ENCODE assay signal across 25 cellular contexts in genomic region chr16:70563571-70563970, GRCh38. TPM values are rescaled to one million over a fixed set of nuclear protein-coding genes. Genes with fewer than 3 reads are reported as not detected.
DNase-seq lines count a peak whose midpoint lies in the region; ATAC-seq, FAIRE-seq and TF ChIP-seq lines count a peak whose summit lies in the region.
"Had no signal": no experiment of that assay in that cellular context is flagged by ENCODE, and none has a peak within 500 bp of the region (broad histone marks: within the 10 kb centered on the region; RNA-seq: fewer than 3 reads in every experiment).

No MANE protein-coding gene starts in this region.

- H3K27me3 Mint-ChIP-seq in activated CD4-positive, alpha-beta memory T cell treated with anti-CD3 and anti-CD28 coated beads, Interleukin-2, amount 10 ng/mL, durations not matched to agents 7 days and 5 days: no peaks in the 10 kb centered on the region
- no peaks in the 10 kb centered on the region for H3K27me3 Mint-ChIP-seq in activated CD4-positive, alpha-beta memory T cell treated with anti-CD3 and anti-CD28 coated beads for 36 hours
- H3K27me3 Mint-ChIP-seq: activated CD4-positive, alpha-beta T cell treated with anti-CD3 and anti-CD28 coated beads, Interleukin-2, amount 10 ng/mL, durations not matched to agents 7 days and 5 days had no signal

- no peaks in the 10 kb centered on the region for H3K9me3 Mint-ChIP-seq in activated CD4-positive, alpha-beta memory T cell treated with anti-CD3 and anti-CD28 coated beads, Interleukin-2, amount 10 ng/mL, durations not matched to agents 7 days and 5 days
- H3K9me3 Mint-ChIP-seq in activated CD4-positive, alpha-beta memory T cell treated with anti-CD3 and anti-CD28 coated beads for 36 hours: no peaks in the 10 kb centered on the region
- H3K9me3 Mint-ChIP-seq: activated CD4-positive, alpha-beta T cell treated with anti-CD3 and anti-CD28 coated beads, Interleukin-2, amount 10 ng/mL, durations not matched to agents 7 days and 5 days; stimulated activated effector memory CD8-positive, alpha-beta T cell treated with anti-CD3 and anti-CD28 coated beads, Interleukin-12 subunit alpha, Interleukin-12 subunit beta, amount 100 ng/mL, for 72 hours had no signal

- H3K4me3 Mint-ChIP-seq in activated CD4-positive, alpha-beta memory T cell treated with anti-CD3 and anti-CD28 coated beads, Interleukin-2, amount 10 ng/mL, durations not matched to agents 7 days and 5 days: no peak overlapping the region
- H3K4me3 Mint-ChIP-seq in activated CD4-positive, alpha-beta memory T cell treated with anti-CD3 and anti-CD28 coated beads for 36 hours: no peak overlapping the region
- H3K4me3 Mint-ChIP-seq: activated CD4-positive, alpha-beta T cell treated with anti-CD3 and anti-CD28 coated beads, Interleukin-2, amount 10 ng/mL, durations not matched to agents 7 days and 5 days; stimulated activated effector memory CD8-positive, alpha-beta T cell treated with anti-CD3 and anti-CD28 coated beads, Interleukin-12 subunit alpha, Interleukin-12 subunit beta, amount 100 ng/mL, for 72 hours had no signal

- 51% methylated on average over 6 of the region's 6 CpGs for WGBS in suprapubic skin

- ATAC-seq in GM21447 (IDR thresholded peaks at IDR 0.05; ENCODE audit: unreplicated experiment) (no peak), HG02798 (IDR thresholded peaks at IDR 0.05; ENCODE audit: poor library complexity, unreplicated experiment) (no peak)
- ATAC-seq: psoas muscle; stimulated activated effector memory CD8-positive, alpha-beta T cell treated with anti-CD3 and anti-CD28 coated beads, Interleukin-12 subunit alpha, Interleukin-12 subunit beta, amount 100 ng/mL, for 72 hours had no signal

- TF ChIP-seq POLR2A in suprapubic skin (IDR thresholded peaks at IDR 0.05): no peak

- POLR2A ChIA-PET in activated CD4-positive, alpha-beta memory T cell treated with anti-CD3 and anti-CD28 coated beads, Interleukin-2, amount 10 ng/mL, durations not matched to agents 7 days and 5 days (lab: Charles Lee): interaction anchor here (0.9 to 3.3 kb wide), 3 partner anchors 10 to 216 kb away, joined by 3 to 8 read pairs (median 7); no protein-coding TSS in a partner anchor
- POLR2A ChIA-PET in activated CD4-positive, alpha-beta memory T cell treated with anti-CD3 and anti-CD28 coated beads for 36 hours (lab: Charles Lee): no interaction called here

- no peaks in the 10 kb centered on the region for H3K9me3 ChIP-seq in suprapubic skin
- H3K9me3 ChIP-seq: Peyer's patch, psoas muscle, thoracic aorta had no signal

- TF ChIP-seq EP300 in suprapubic skin (IDR thresholded peaks at IDR 0.05): no peak

- H3K27ac ChIP-seq in suprapubic skin: peak overlapping the region; percentile 46
- H3K27ac ChIP-seq: Peyer's patch, psoas muscle, thoracic aorta had no signal

- CTCF ChIA-PET in activated CD4-positive, alpha-beta memory T cell treated with anti-CD3 and anti-CD28 coated beads, Interleukin-2, amount 10 ng/mL, durations not matched to agents 7 days and 5 days (lab: Charles Lee): interaction anchor here (1.3 kb wide), 1 partner anchor 55 kb away, joined by 3 read pairs; no protein-coding TSS in a partner anchor
- CTCF ChIA-PET in activated CD4-positive, alpha-beta memory T cell treated with anti-CD3 and anti-CD28 coated beads for 36 hours (lab: Charles Lee): interaction anchor here (0.6 to 1.3 kb wide), 2 partner anchors 306 to 311 kb away, joined by 3 read pairs; no protein-coding TSS in a partner anchor

- H3K4me3 ChIP-seq in bronchial epithelial cell (ENCODE audit: low read depth, low read length) (no peak overlapping the region), fibroblast of the aortic adventitia (ENCODE audit: low read depth, low read length) (no peak overlapping the region), suprapubic skin (no peak overlapping the region)
- H3K4me3 ChIP-seq: lung, Peyer's patch, psoas muscle, thoracic aorta had no signal

- H3K27me3 ChIP-seq in bronchial epithelial cell (ENCODE audit: control insufficient read depth, insufficient read depth, low read length) (no peaks in the 10 kb centered on the region), suprapubic skin (no peaks in the 10 kb centered on the region)
- H3K27me3 ChIP-seq: Peyer's patch had no signal

- peak overlapping the region; percentile 55 for H3K27ac Mint-ChIP-seq in activated CD4-positive, alpha-beta memory T cell treated with anti-CD3 and anti-CD28 coated beads, Interleukin-2, amount 10 ng/mL, durations not matched to agents 7 days and 5 days
- H3K27ac Mint-ChIP-seq in activated CD4-positive, alpha-beta memory T cell treated with anti-CD3 and anti-CD28 coated beads for 36 hours: no peak overlapping the region
- H3K27ac Mint-ChIP-seq: activated CD4-positive, alpha-beta T cell treated with anti-CD3 and anti-CD28 coated beads, Interleukin-2, amount 10 ng/mL, durations not matched to agents 7 days and 5 days; stimulated activated effector memory CD8-positive, alpha-beta T cell treated with anti-CD3 and anti-CD28 coated beads, Interleukin-12 subunit alpha, Interleukin-12 subunit beta, amount 100 ng/mL, for 72 hours had no signal

- peaks cover 11% of the 10 kb centered on the region for H3K4me1 Mint-ChIP-seq in activated CD4-positive, alpha-beta memory T cell treated with anti-CD3 and anti-CD28 coated beads, Interleukin-2, amount 10 ng/mL, durations not matched to agents 7 days and 5 days
- no peaks in the 10 kb centered on the region for H3K4me1 Mint-ChIP-seq in activated CD4-positive, alpha-beta memory T cell treated with anti-CD3 and anti-CD28 coated beads for 36 hours (ENCODE audit: low read depth)
- H3K4me1 Mint-ChIP-seq: activated CD4-positive, alpha-beta T cell treated with anti-CD3 and anti-CD28 coated beads, Interleukin-2, amount 10 ng/mL, durations not matched to agents 7 days and 5 days; stimulated activated effector memory CD8-positive, alpha-beta T cell treated with anti-CD3 and anti-CD28 coated beads, Interleukin-12 subunit alpha, Interleukin-12 subunit beta, amount 100 ng/mL, for 72 hours had no signal

- DNase-seq in activated CD4-positive, alpha-beta memory T cell treated with anti-CD3 and anti-CD28 coated beads, Interleukin-2, amount 10 ng/mL, durations not matched to agents 7 days and 5 days: no peak
- no peak for DNase-seq in activated CD4-positive, alpha-beta memory T cell treated with anti-CD3 and anti-CD28 coated beads for 36 hours
- DNase-seq in bronchial epithelial cell (ENCODE audit: low read depth) (peak; percentile 27), fibroblast of the aortic adventitia (ENCODE audit: low read depth) (peak; percentile 83), suprapubic skin (ENCODE audit: low spot score in 2 of 2) (no peak)
- no peak for DNase-seq in activated effector memory CD4-positive, alpha-beta T cell treated with Interleukin-2 at 50 U/mL for 16 hours
- DNase-seq: 8988T; activated CD4-positive, alpha-beta T cell treated with anti-CD3 and anti-CD28 coated beads, Interleukin-2, amount 10 ng/mL, durations not matched to agents 7 days and 5 days; activated CD8-positive, alpha-beta memory T cell treated with anti-CD3 and anti-CD28 coated beads, Interleukin-2, amount 50 U/mL, for 4 hours; C1 segment of cervical spinal cord; cortex of kidney; NCI-H1105 treated with DMSO at 0.1 percent for 48 hours; NCI-H2107; NCI-H510A; NK-92 treated with Interleukin-12 subunit alpha and Interleukin-12 subunit beta, amount 100 ng/mL, for 24 hours; psoas muscle; stimulated activated CD4-positive, alpha-beta T cell treated with anti-CD3 and anti-CD28 coated beads, Interleukin-1b, Interleukin-23, amount 100 ng/mL, for 48 hours had no signal

- H3K4me1 ChIP-seq in suprapubic skin: peaks cover 38% of the 10 kb centered on the region
- H3K4me1 ChIP-seq: Peyer's patch had no signal

- no peak for FAIRE-seq in bronchial epithelial cell (lab: Jason Lieb, UNC)
- FAIRE-seq: frontal cortex, GM19239 had no signal

- H3K36me3 ChIP-seq in bronchial epithelial cell (ENCODE audit: control insufficient read depth, insufficient read depth, low read length) (peaks cover 32% of the 10 kb centered on the region), suprapubic skin (peaks cover 98% of the 10 kb centered on the region)

- TF ChIP-seq CTCF in bronchial epithelial cell (IDR thresholded peaks at IDR 0.05; ENCODE audit: insufficient read depth, low read length, severe bottlenecking) (no peak), fibroblast of the aortic adventitia (IDR thresholded peaks at IDR 0.05; ENCODE audit: insufficient read depth, low read length) (no peak), suprapubic skin (IDR thresholded peaks at IDR 0.05) (no peak)

- peaks cover 84% of the 10 kb centered on the region for H3K36me3 Mint-ChIP-seq in activated CD4-positive, alpha-beta memory T cell treated with anti-CD3 and anti-CD28 coated beads, Interleukin-2, amount 10 ng/mL, durations not matched to agents 7 days and 5 days (ENCODE audit: low read depth)
- H3K36me3 Mint-ChIP-seq in activated CD4-positive, alpha-beta memory T cell treated with anti-CD3 and anti-CD28 coated beads for 36 hours: peaks cover 70% of the 10 kb centered on the region

- intact Hi-C loops in activated CD4-positive, alpha-beta memory T cell treated with anti-CD3 and anti-CD28 coated beads for 36 hours (cut with micrococcal nuclease): no loop called here

RNA-seq across cellular contexts. Expression of gene SF3B3, which starts 40.0 kb away (rescaled TPM):
- 100 to 1,000 TPM; 329 to 332 TPM for total RNA-seq in activated CD4-positive, alpha-beta memory T cell treated with anti-CD3 and anti-CD28 coated beads, Interleukin-2, amount 10 ng/mL, durations not matched to agents 7 days and 5 days
- 100 to 1,000 TPM; 450 to 453 TPM for total RNA-seq in activated CD4-positive, alpha-beta memory T cell treated with anti-CD3 and anti-CD28 coated beads for 36 hours
- total RNA-seq in bronchial epithelial cell: 58.1 and 80.6 TPM in 2 replicates
- 39.1 and 184 TPM in 2 replicates for total RNA-seq in fibroblast of the aortic adventitia (ENCODE audit: low replicate concordance)
- 100 to 1,000 TPM; 122 to 280 (median 174) TPM for total RNA-seq in suprapubic skin

RNA-seq across cellular contexts. Expression of gene COG4, which starts 40.2 kb away (rescaled TPM):
- total RNA-seq in activated CD4-positive, alpha-beta memory T cell treated with anti-CD3 and anti-CD28 coated beads, Interleukin-2, amount 10 ng/mL, durations not matched to agents 7 days and 5 days: 10 to 100 TPM; 71.2 to 71.4 TPM
- total RNA-seq in activated CD4-positive, alpha-beta memory T cell treated with anti-CD3 and anti-CD28 coated beads for 36 hours: 10 to 100 TPM; 35.9 to 40.2 TPM
- total RNA-seq in bronchial epithelial cell: 45.3 and 46.7 TPM in 2 replicates
- 59.9 and 131 TPM in 2 replicates for total RNA-seq in fibroblast of the aortic adventitia (ENCODE audit: low replicate concordance)
- 10 to 100 TPM; 35.0 to 59.9 (median 48.2) TPM for total RNA-seq in suprapubic skin

Comparison
In these comparisons a context has a peak if more than half of its experiments do, and no peak if none do; other contexts are left out.
1. DNase-seq: peak in bronchial epithelial cell (single experiment) and fibroblast of the aortic adventitia (single experiment); none in activated CD4-positive, alpha-beta memory T cell treated with anti-CD3 and anti-CD28 coated beads, Interleukin-2, amount 10 ng/mL, durations not matched to agents 7 days and 5 days (single experiment), activated CD4-positive, alpha-beta memory T cell treated with anti-CD3 and anti-CD28 coated beads for 36 hours (single experiment), suprapubic skin (0 of 2) and activated effector memory CD4-positive, alpha-beta T cell treated with Interleukin-2 at 50 U/mL for 16 hours (single experiment).